ENCODE assay signal across 23 cellular contexts in genomic region chr6:18025591-18025990, GRCh38. TPM values are rescaled to one million over a fixed set of nuclear protein-coding genes. Genes with fewer than 3 reads are reported as not detected.
"Had no signal": no experiment of that assay in that cellular context is flagged by ENCODE, and none has a peak within 500 bp of the region (broad histone marks: within the 10 kb centered on the region; RNA-seq: fewer than 3 reads in every experiment).

No MANE protein-coding gene starts in this region.

- H3K27me3 ChIP-seq: heart right ventricle, left lung, pancreas, thyroid gland had no signal

- H3K9me3 Mint-ChIP-seq: activated naive CD4-positive, alpha-beta T cell treated with anti-CD3 and anti-CD28 coated beads, Interleukin-2, amount 50 U/mL, for 24 hours; stimulated activated naive CD8-positive, alpha-beta T cell treated with anti-CD3 and anti-CD28 coated beads, Interleukin-15, Interleukin-2, amounts not matched to agents 100 ng/mL and 50 ng/mL, for 24 hours had no signal

- H3K4me1 Mint-ChIP-seq: activated CD4-positive, alpha-beta T cell treated with anti-CD3 and anti-CD28 coated beads, Interleukin-2, amount 10 ng/mL, durations not matched to agents 7 days and 5 days; activated naive CD4-positive, alpha-beta T cell treated with anti-CD3 and anti-CD28 coated beads, Interleukin-2, amount 50 U/mL, for 24 hours; naive thymus-derived CD4-positive, alpha-beta T cell had no signal

- H3K4me3 Mint-ChIP-seq: activated CD4-positive, alpha-beta T cell treated with anti-CD3 and anti-CD28 coated beads, Interleukin-2, amount 10 ng/mL, durations not matched to agents 7 days and 5 days; activated CD8-positive, alpha-beta T cell treated with anti-CD3 and anti-CD28 coated beads, Interleukin-2, amount 10 ng/mL, durations not matched to agents 7 days and 5 days; activated naive CD4-positive, alpha-beta T cell treated with anti-CD3 and anti-CD28 coated beads, Interleukin-2, amount 50 U/mL, for 24 hours; brain; naive thymus-derived CD4-positive, alpha-beta T cell; stimulated activated naive CD8-positive, alpha-beta T cell treated with anti-CD3 and anti-CD28 coated beads, Interleukin-15, Interleukin-2, amounts not matched to agents 100 ng/mL and 50 ng/mL, for 24 hours had no signal

- H3K4me3 ChIP-seq: heart right ventricle, left lung, lung, pancreas, psoas muscle, thyroid gland had no signal

- H3K27me3 Mint-ChIP-seq: activated CD4-positive, alpha-beta T cell treated with anti-CD3 and anti-CD28 coated beads, Interleukin-2, amount 10 ng/mL, durations not matched to agents 7 days and 5 days; activated naive CD4-positive, alpha-beta T cell treated with anti-CD3 and anti-CD28 coated beads, Interleukin-2, amount 50 U/mL, for 24 hours; brain had no signal

- H3K36me3 Mint-ChIP-seq: activated naive CD4-positive, alpha-beta T cell treated with anti-CD3 and anti-CD28 coated beads, Interleukin-2, amount 50 U/mL, for 24 hours; brain; naive thymus-derived CD4-positive, alpha-beta T cell had no signal

- H3K36me3 ChIP-seq: heart right ventricle, left lung, pancreas, thyroid gland had no signal

- H3K27ac Mint-ChIP-seq: activated CD4-positive, alpha-beta T cell treated with anti-CD3 and anti-CD28 coated beads, Interleukin-2, amount 10 ng/mL, durations not matched to agents 7 days and 5 days; activated CD8-positive, alpha-beta T cell treated with anti-CD3 and anti-CD28 coated beads, Interleukin-2, amount 10 ng/mL, durations not matched to agents 7 days and 5 days; activated naive CD4-positive, alpha-beta T cell treated with anti-CD3 and anti-CD28 coated beads, Interleukin-2, amount 50 U/mL, for 24 hours; brain; naive thymus-derived CD4-positive, alpha-beta T cell; stimulated activated naive CD8-positive, alpha-beta T cell treated with anti-CD3 and anti-CD28 coated beads, Interleukin-15, Interleukin-2, amounts not matched to agents 100 ng/mL and 50 ng/mL, for 24 hours had no signal

- DNase-seq: activated CD4-positive, alpha-beta T cell treated with anti-CD3 and anti-CD28 coated beads, Interleukin-2, amount 10 ng/mL, durations not matched to agents 7 days and 5 days; activated CD8-positive, alpha-beta T cell treated with anti-CD3 and anti-CD28 coated beads, Interleukin-2, amount 10 ng/mL, durations not matched to agents 7 days and 5 days; activated gamma-delta T cell treated with Interleukin-2 at 50 U/mL for 16 hours; aorta; central memory CD4-positive, alpha-beta T cell; dermis blood vessel endothelial cell; effector memory CD4-positive, alpha-beta T cell; heart right ventricle; left lung; naive thymus-derived CD4-positive, alpha-beta T cell; pancreas; psoas muscle; right cardiac atrium; stimulated activated CD4-positive, alpha-beta T cell treated with anti-CD3 and anti-CD28 coated beads, Interleukin-12 subunit alpha, Interleukin-12 subunit beta, amount 100 ng/mL, for 4 hours; stimulated activated CD4-positive, alpha-beta T cell treated with anti-CD3 and anti-CD28 coated beads, Interleukin-4, amount 100 ng/mL, for 4 hours; substantia nigra; thyroid gland had no signal

- FAIRE-seq: endothelial cell of umbilical vein, pancreas had no signal

- ATAC-seq: activated CD8-positive, alpha-beta T cell treated with anti-CD3 and anti-CD28 coated beads, Interleukin-2, amount 10 ng/mL, durations not matched to agents 7 days and 5 days; heart right ventricle; left lung; naive thymus-derived CD4-positive, alpha-beta T cell; pancreas; psoas muscle; right cardiac atrium had no signal

RNA-seq across cellular contexts. Expression of gene KIF13A, which starts 38.2 kb away (rescaled TPM):
- total RNA-seq: activated CD4-positive, alpha-beta T cell treated with anti-CD3 and anti-CD28 coated beads, Interleukin-2, amount 10 ng/mL, durations not matched to agents 7 days and 5 days; activated CD8-positive, alpha-beta T cell treated with anti-CD3 and anti-CD28 coated beads, Interleukin-2, amount 10 ng/mL, durations not matched to agents 7 days and 5 days; T-helper 2 cell treated with Interferon-gamma antibody and Interleukin-4, amounts not matched to agents 100 ng/mL and 5 ng/mL, for 36 hours had no signal
